Comparison of ENCODE assay signal across 18 cellular contexts in genomic region chr13:106145070-106145469, GRCh38.
"Had no signal": no experiment of that assay in that cellular context is flagged by ENCODE, and none has a peak within 500 bp of the region (broad histone marks: within the 10 kb centered on the region; RNA-seq: fewer than 3 reads in every experiment).

No MANE protein-coding gene starts in this region.

- H3K27ac Mint-ChIP-seq: activated naive CD4-positive, alpha-beta T cell treated with anti-CD3 and anti-CD28 coated beads, Interleukin-2, amount 50 U/mL, for 24 hours; activated T-cell treated with anti-CD3 and anti-CD28 coated beads, Interleukin-2, amount 50 U/mL, for 24 hours; brain; dendritic cell treated with granulocyte-macrophage colony-stimulating factor and Interleukin-4, amounts not matched to agents 40 ng/mL and 50 ng/mL, for 4 days; effector memory CD8-positive, alpha-beta T cell; natural killer cell; T-helper 1 cell treated with Interleukin-12 subunit alpha and Interleukin-12 subunit beta and Interleukin-4 antibody, amounts not matched to agents 30 μg/mL and 1 μg/mL, for 36 hours had no signal

- H3K27ac ChIP-seq: psoas muscle, testis, uterus had no signal

- H3K4me3 ChIP-seq: psoas muscle, testis, uterus had no signal

- H3K27me3 Mint-ChIP-seq: activated naive CD4-positive, alpha-beta T cell treated with anti-CD3 and anti-CD28 coated beads, Interleukin-2, amount 50 U/mL, for 24 hours; activated T-cell treated with anti-CD3 and anti-CD28 coated beads, Interleukin-2, amount 50 U/mL, for 24 hours; brain; dendritic cell treated with granulocyte-macrophage colony-stimulating factor and Interleukin-4, amounts not matched to agents 40 ng/mL and 50 ng/mL, for 4 days; effector memory CD8-positive, alpha-beta T cell had no signal

- H3K4me1 Mint-ChIP-seq: activated naive CD4-positive, alpha-beta T cell treated with anti-CD3 and anti-CD28 coated beads, Interleukin-2, amount 50 U/mL, for 24 hours; brain; natural killer cell had no signal

- H3K4me1 ChIP-seq: psoas muscle, testis, uterus had no signal

- H3K36me3 Mint-ChIP-seq: activated naive CD4-positive, alpha-beta T cell treated with anti-CD3 and anti-CD28 coated beads, Interleukin-2, amount 50 U/mL, for 24 hours; brain; natural killer cell had no signal

- H3K36me3 ChIP-seq: uterus had no signal

- ATAC-seq: activated CD4-positive, CD25-positive, alpha-beta regulatory T cell treated with anti-CD3 and anti-CD28 coated beads, Interleukin-2, amount 50 U/mL, for 24 hours; effector memory CD8-positive, alpha-beta T cell; natural killer cell; psoas muscle; sciatic nerve had no signal

- H3K27me3 ChIP-seq: testis, uterus had no signal

- H3K4me3 Mint-ChIP-seq: activated naive CD4-positive, alpha-beta T cell treated with anti-CD3 and anti-CD28 coated beads, Interleukin-2, amount 50 U/mL, for 24 hours; activated T-cell treated with anti-CD3 and anti-CD28 coated beads, Interleukin-2, amount 50 U/mL, for 24 hours; brain; dendritic cell treated with granulocyte-macrophage colony-stimulating factor and Interleukin-4, amounts not matched to agents 40 ng/mL and 50 ng/mL, for 4 days; effector memory CD8-positive, alpha-beta T cell; natural killer cell; T-helper 1 cell treated with Interleukin-12 subunit alpha and Interleukin-12 subunit beta and Interleukin-4 antibody, amounts not matched to agents 30 μg/mL and 1 μg/mL, for 36 hours had no signal

- H3K9me3 Mint-ChIP-seq: activated T-cell treated with anti-CD3 and anti-CD28 coated beads, Interleukin-2, amount 50 U/mL, for 24 hours; T-helper 1 cell treated with Interleukin-12 subunit alpha and Interleukin-12 subunit beta and Interleukin-4 antibody, amounts not matched to agents 30 μg/mL and 1 μg/mL, for 36 hours had no signal

- DNase-seq: activated CD4-positive, alpha-beta T cell treated with anti-CD3 and anti-CD28 coated beads, Interleukin-2, amount 50 U/mL, for 4 hours; activated effector memory CD4-positive, alpha-beta T cell treated with Interleukin-2 at 50 U/mL for 16 hours; activated T-cell treated with anti-CD3 and anti-CD28 coated beads, Interleukin-2, amount 50 U/mL, for 24 hours; amniotic stem cell; effector memory CD8-positive, alpha-beta T cell; natural killer cell; nucleus accumbens; psoas muscle; stimulated activated CD4-positive, alpha-beta T cell treated with anti-CD3 and anti-CD28 coated beads, Interleukin-12 subunit alpha, Interleukin-12 subunit beta, amount 100 ng/mL, for 4 hours; stimulated activated naive CD4-positive, alpha-beta T cell treated with Interleukin-2 at 50 U/mL for 16 hours; testis; uterus had no signal

- H3K9me3 ChIP-seq: psoas muscle, testis, uterus had no signal
